In genomic region chr17:63082273-63082861, GRCh38 we compare ENCODE assay signal across 9 cellular contexts.
A peak's percentile ranks its signal among the peaks of the same experiment; 100 is the strongest.
DNase-seq lines count a peak whose midpoint lies in the region; ATAC-seq, FAIRE-seq and TF ChIP-seq lines count a peak whose summit lies in the region.
"Had no signal": no experiment of that assay in that cellular context is flagged by ENCODE, and none has a peak within 500 bp of the region (broad histone marks: within the 10 kb centered on the region; RNA-seq: fewer than 3 reads in every experiment).

No MANE protein-coding gene starts in this region.

- H3K27me3 ChIP-seq in tibial artery: no peaks in the 10 kb centered on the region

- no peaks in the 10 kb centered on the region for H3K4me1 ChIP-seq in tibial artery

- DNase-seq in NAMALWA (ENCODE audit: low spot score) (peak; percentile 55), dedifferentiated amniotic fluid mesenchymal stem cell (ENCODE audit: extremely low spot score) (peak; percentile 67), neural crest cell (ENCODE audit: low read depth, low spot score) (no peak), RPMI8226 (no peak), tibial artery (no peak)
- DNase-seq in activated effector memory CD4-positive, alpha-beta T cell treated with Interleukin-2 at 50 U/mL for 16 hours: no peak
- DNase-seq: activated CD4-positive, alpha-beta T cell treated with anti-CD3 and anti-CD28 coated beads, Interleukin-2, amount 50 U/mL, for 4 hours had no signal

- H3K4me3 Mint-ChIP-seq in neural crest cell: no peak overlapping the region

- H3K27me3 Mint-ChIP-seq in neural crest cell (ENCODE audit: low read depth): no peaks in the 10 kb centered on the region

- peaks cover 3% of the 10 kb centered on the region for H3K36me3 Mint-ChIP-seq in neural crest cell (ENCODE audit: low read depth)

- H3K36me3 ChIP-seq in tibial artery: no peaks in the 10 kb centered on the region

- peaks cover 2% of the 10 kb centered on the region for H3K4me1 Mint-ChIP-seq in neural crest cell

- H3K9me3 ChIP-seq in tibial artery: no peaks in the 10 kb centered on the region

- H3K27ac ChIP-seq in tibial artery: no peak overlapping the region

- TF ChIP-seq CTCF in neural crest cell (conservative IDR thresholded peaks at IDR 0.05) (peak; percentile 70), tibial artery (IDR thresholded peaks at IDR 0.05) (peak in 1 of 2 experiments; percentile 22)

- no peak for ATAC-seq in GM21360 (IDR thresholded peaks at IDR 0.05; ENCODE audit: unreplicated experiment)

- FAIRE-seq in G401.6 (lab: Jason Lieb, UNC): peak; percentile 87

- intact Hi-C loops in tibial artery (cut with DNase I; ENCODE audit: low total_unique reads): loop anchor here (5.0 kb wide), 1 partner anchor 325 kb away; no protein-coding TSS in a partner anchor

- no peak overlapping the region for H3K4me3 ChIP-seq in tibial artery

- no peak overlapping the region for H3K27ac Mint-ChIP-seq in neural crest cell (ENCODE audit: unreplicated experiment)

- no peaks in the 10 kb centered on the region for H3K9me3 Mint-ChIP-seq in neural crest cell

Comparison
In these comparisons a context has a peak if more than half of its experiments do, and no peak if none do; other contexts are left out.
1. DNase-seq: peak in NAMALWA (single experiment) and dedifferentiated amniotic fluid mesenchymal stem cell (single experiment); none in neural crest cell (single experiment), RPMI8226 (single experiment), tibial artery (0 of 2) and activated effector memory CD4-positive, alpha-beta T cell treated with Interleukin-2 at 50 U/mL for 16 hours (single experiment).